ENCODE assay signal across 9 cellular contexts in genomic region chr11:123193742-123194141, GRCh38. TPM values are rescaled to one million over a fixed set of nuclear protein-coding genes. Genes with fewer than 3 reads are reported as not detected.
DNase-seq lines count a peak whose midpoint lies in the region; ATAC-seq and TF ChIP-seq lines count a peak whose summit lies in the region.
"Had no signal": no experiment of that assay in that cellular context is flagged by ENCODE, and none has a peak within 500 bp of the region (broad histone marks: within the 10 kb centered on the region; RNA-seq: fewer than 3 reads in every experiment).

No MANE protein-coding gene starts in this region.

- H3K27me3 ChIP-seq in HCT116 (ENCODE audit: insufficient read depth, low read length) (peaks cover 5% of the 10 kb centered on the region; the same call in 1 of the 2 replicates), kidney epithelial cell (ENCODE audit: control insufficient read depth, insufficient read depth, low read length) (no peaks in the 10 kb centered on the region)

- H3K4me3 ChIP-seq in HCT116 (replicated peaks in 1 of 2; ENCODE audit: low read depth in 1 of 2, low read length in 2 of 2) (peak overlapping the region in 1 of 2 experiments; percentile 54; a peak in 2 of 4 replicates), kidney epithelial cell (ENCODE audit: low read depth, low read length) (peak overlapping the region; percentile 57)

- peak overlapping the region; percentile 71 for H3K4me2 ChIP-seq in HCT116 (ENCODE audit: low read length)

- H3K4me3 Mint-ChIP-seq in MCF 10A (ENCODE audit: unreplicated experiment), result peak overlapping the region; percentile 96
- peak overlapping the region; percentile 17 for H3K4me3 Mint-ChIP-seq in stimulated activated effector memory CD8-positive, alpha-beta T cell treated with anti-CD3 and anti-CD28 coated beads, Interleukin-12 subunit alpha, Interleukin-12 subunit beta, amount 100 ng/mL, for 72 hours
- H3K4me3 Mint-ChIP-seq: activated naive CD4-positive, alpha-beta T cell treated with anti-CD3 and anti-CD28 coated beads, Interleukin-2, amount 50 U/mL, for 24 hours had no signal

- DNase-seq in HCT116 (ENCODE audit: low read depth, low spot score), result no peak
- DNase-seq in MCF 10A (ENCODE audit: unreplicated experiment), result peak; percentile 38
- DNase-seq in kidney epithelial cell (ENCODE audit: low read depth), result no peak
- DNase-seq in stimulated activated effector memory CD8-positive, alpha-beta T cell treated with anti-CD3 and anti-CD28 coated beads, Interleukin-12 subunit alpha, Interleukin-12 subunit beta, amount 100 ng/mL, for 72 hours (ENCODE audit: low spot score in 2 of 2), result no peak
- DNase-seq in erythroblast (lab: John Stamatoyannopoulos, UW), result no peak
- DNase-seq in activated CD4-positive, alpha-beta T cell treated with anti-CD3 and anti-CD28 coated beads for 1 hour, result no peak
- DNase-seq in activated CD4-positive, CD25-positive, alpha-beta regulatory T cell treated with anti-CD3 and anti-CD28 coated beads, Interleukin-2, amount 50 U/mL, for 72 hours, result no peak

- H3K27ac ChIP-seq in HCT116 (ENCODE audit: low read depth, low read length), result no peak overlapping the region

- H3K27me3 Mint-ChIP-seq in MCF 10A (ENCODE audit: insufficient read depth, unreplicated experiment), result no peaks in the 10 kb centered on the region

- H3K9me3 ChIP-seq in HCT116 (ENCODE audit: control insufficient read depth in 1 of 2, insufficient read depth in 1 of 2, low read depth in 1 of 2, low read length in 2 of 2), result no peaks in the 10 kb centered on the region

- RAD21 ChIA-PET in HCT116 (lab: Charles Lee; ENCODE audit: low non-redundant PET in 1 of 2, low total read pairs in 2 of 2, uncharacterized antibody in 2 of 2, unreplicated experiment in 2 of 2), result no interaction called here

- TF ChIP-seq RAD21 in HCT116 (IDR thresholded peaks at IDR 0.05; ENCODE audit: low read depth), result no peak

- peaks cover 12% of the 10 kb centered on the region for H3K36me3 Mint-ChIP-seq in MCF 10A (ENCODE audit: insufficient read depth, unreplicated experiment)
- H3K36me3 Mint-ChIP-seq in stimulated activated effector memory CD8-positive, alpha-beta T cell treated with anti-CD3 and anti-CD28 coated beads, Interleukin-12 subunit alpha, Interleukin-12 subunit beta, amount 100 ng/mL, for 72 hours, result no peaks in the 10 kb centered on the region
- H3K36me3 Mint-ChIP-seq: activated naive CD4-positive, alpha-beta T cell treated with anti-CD3 and anti-CD28 coated beads, Interleukin-2, amount 50 U/mL, for 24 hours had no signal

- no peaks in the 10 kb centered on the region for H3K9me3 Mint-ChIP-seq in MCF 10A (ENCODE audit: unreplicated experiment)
- H3K9me3 Mint-ChIP-seq in stimulated activated effector memory CD8-positive, alpha-beta T cell treated with anti-CD3 and anti-CD28 coated beads, Interleukin-12 subunit alpha, Interleukin-12 subunit beta, amount 100 ng/mL, for 72 hours, result no peaks in the 10 kb centered on the region
- H3K9me3 Mint-ChIP-seq: activated naive CD4-positive, alpha-beta T cell treated with anti-CD3 and anti-CD28 coated beads, Interleukin-2, amount 50 U/mL, for 24 hours had no signal

- no peaks in the 10 kb centered on the region for H3K79me2 ChIP-seq in HCT116 (ENCODE audit: insufficient read depth, low read length)

- H3K4me1 Mint-ChIP-seq in MCF 10A (ENCODE audit: insufficient read depth, unreplicated experiment), result peaks cover 52% of the 10 kb centered on the region
- peaks cover 13% of the 10 kb centered on the region for H3K4me1 Mint-ChIP-seq in stimulated activated effector memory CD8-positive, alpha-beta T cell treated with anti-CD3 and anti-CD28 coated beads, Interleukin-12 subunit alpha, Interleukin-12 subunit beta, amount 100 ng/mL, for 72 hours

- H3K4me1 ChIP-seq in HCT116 (ENCODE audit: control insufficient read depth in 1 of 2, insufficient read depth in 2 of 2, low read length in 2 of 2), result peaks cover 0 to 28% of the 10 kb centered on the region in 2 experiments; a peak in 2 of 4 replicates

- ATAC-seq in HCT116 (no peak), HG03159 (IDR thresholded peaks at IDR 0.05; ENCODE audit: unreplicated experiment) (no peak)
- no peak for ATAC-seq in stimulated activated effector memory CD8-positive, alpha-beta T cell treated with anti-CD3 and anti-CD28 coated beads, Interleukin-12 subunit alpha, Interleukin-12 subunit beta, amount 100 ng/mL, for 72 hours

- TF ChIP-seq CTCF in HCT116 (IDR thresholded peaks at IDR 0.05 in 2 of 3, conservative IDR thresholded peaks at IDR 0.05 in 1 of 3; ENCODE audit: borderline replicate concordance in 1 of 3, insufficient read depth in 1 of 3, low read depth in 2 of 3, low read length in 2 of 3), result no peak
- no peak for TF ChIP-seq CTCF in MCF 10A (IDR thresholded peaks at IDR 0.05; ENCODE audit: unreplicated experiment)
- TF ChIP-seq CTCF in kidney epithelial cell (IDR thresholded peaks at IDR 0.05; ENCODE audit: insufficient read depth, low read length, poor library complexity, severe bottlenecking), result no peak

- H2AFZ ChIP-seq in HCT116 (ENCODE audit: low read depth, low read length, poor library complexity, severe bottlenecking), result no peak overlapping the region

- intact Hi-C loops in HCT116 (cut with micrococcal nuclease) (no loop called here), MCF 10A (cut with micrococcal nuclease) (loop anchor here (2.0 kb wide), 3 partner anchors 53 to 83 kb away; no protein-coding TSS in a partner anchor)

- no peak for TF ChIP-seq POLR2A in HCT116 (IDR thresholded peaks at IDR 0.05; ENCODE audit: borderline replicate concordance, extremely low read depth, insufficient read depth, insufficient read length)
- TF ChIP-seq POLR2A in erythroblast (IDR thresholded peaks at IDR 0.05; ENCODE audit: low read length), result no peak

- H3K36me3 ChIP-seq in HCT116 (ENCODE audit: control insufficient read depth in 1 of 2, insufficient read depth in 2 of 2, low read length in 2 of 2) (no peaks in the 10 kb centered on the region), kidney epithelial cell (ENCODE audit: control insufficient read depth, insufficient read depth, low read length) (no peaks in the 10 kb centered on the region)

- peak overlapping the region; percentile 53; the same call in 1 of the 2 replicates for H3K9ac ChIP-seq in HCT116 (ENCODE audit: low read length)

- CTCF ChIA-PET in HCT116 (lab: Charles Lee) (no interaction called here), MCF 10A (lab: Yijun Ruan, JAX) (interaction anchor here (0.6 to 2.5 kb wide), 4 partner anchors 20 to 91 kb away, joined by 3 to 16 read pairs (median 4); no protein-coding TSS in a partner anchor)

- no peaks in the 10 kb centered on the region for H4K20me1 ChIP-seq in HCT116 (ENCODE audit: insufficient read depth)

- H3K9me2 ChIP-seq in HCT116 (ENCODE audit: insufficient read depth), result no peaks in the 10 kb centered on the region

- POLR2A ChIA-PET in HCT116 (lab: Charles Lee) (no interaction called here), MCF 10A (lab: Yijun Ruan, JAX) (interaction anchor here (0.6 to 2.8 kb wide), 7 partner anchors 9 to 1096 kb away, joined by 3 to 15 read pairs (median 5); no protein-coding TSS in a partner anchor)

- BruUV-seq in HCT116 (replicated peaks; lab: Mats Ljungman, UMichigan) (no TSS peak), MCF 10A (replicated peaks; lab: Mats Ljungman, UMichigan) (no TSS peak)

- H3K27ac Mint-ChIP-seq in MCF 10A (ENCODE audit: low read depth, unreplicated experiment), result peak overlapping the region; percentile 93
- no peak overlapping the region for H3K27ac Mint-ChIP-seq in stimulated activated effector memory CD8-positive, alpha-beta T cell treated with anti-CD3 and anti-CD28 coated beads, Interleukin-12 subunit alpha, Interleukin-12 subunit beta, amount 100 ng/mL, for 72 hours
- H3K27ac Mint-ChIP-seq: activated naive CD4-positive, alpha-beta T cell treated with anti-CD3 and anti-CD28 coated beads, Interleukin-2, amount 50 U/mL, for 24 hours had no signal

TF ChIP-seq in HCT116, 20 proteins besides CTCF, POLR2A, EP300 and RAD21 (continues in another document):
- TF ChIP-seq ZNF274 (IDR thresholded peaks at IDR 0.05; ENCODE audit: low read depth, low read length), result no peak
- TF ChIP-seq, protein P1, sequence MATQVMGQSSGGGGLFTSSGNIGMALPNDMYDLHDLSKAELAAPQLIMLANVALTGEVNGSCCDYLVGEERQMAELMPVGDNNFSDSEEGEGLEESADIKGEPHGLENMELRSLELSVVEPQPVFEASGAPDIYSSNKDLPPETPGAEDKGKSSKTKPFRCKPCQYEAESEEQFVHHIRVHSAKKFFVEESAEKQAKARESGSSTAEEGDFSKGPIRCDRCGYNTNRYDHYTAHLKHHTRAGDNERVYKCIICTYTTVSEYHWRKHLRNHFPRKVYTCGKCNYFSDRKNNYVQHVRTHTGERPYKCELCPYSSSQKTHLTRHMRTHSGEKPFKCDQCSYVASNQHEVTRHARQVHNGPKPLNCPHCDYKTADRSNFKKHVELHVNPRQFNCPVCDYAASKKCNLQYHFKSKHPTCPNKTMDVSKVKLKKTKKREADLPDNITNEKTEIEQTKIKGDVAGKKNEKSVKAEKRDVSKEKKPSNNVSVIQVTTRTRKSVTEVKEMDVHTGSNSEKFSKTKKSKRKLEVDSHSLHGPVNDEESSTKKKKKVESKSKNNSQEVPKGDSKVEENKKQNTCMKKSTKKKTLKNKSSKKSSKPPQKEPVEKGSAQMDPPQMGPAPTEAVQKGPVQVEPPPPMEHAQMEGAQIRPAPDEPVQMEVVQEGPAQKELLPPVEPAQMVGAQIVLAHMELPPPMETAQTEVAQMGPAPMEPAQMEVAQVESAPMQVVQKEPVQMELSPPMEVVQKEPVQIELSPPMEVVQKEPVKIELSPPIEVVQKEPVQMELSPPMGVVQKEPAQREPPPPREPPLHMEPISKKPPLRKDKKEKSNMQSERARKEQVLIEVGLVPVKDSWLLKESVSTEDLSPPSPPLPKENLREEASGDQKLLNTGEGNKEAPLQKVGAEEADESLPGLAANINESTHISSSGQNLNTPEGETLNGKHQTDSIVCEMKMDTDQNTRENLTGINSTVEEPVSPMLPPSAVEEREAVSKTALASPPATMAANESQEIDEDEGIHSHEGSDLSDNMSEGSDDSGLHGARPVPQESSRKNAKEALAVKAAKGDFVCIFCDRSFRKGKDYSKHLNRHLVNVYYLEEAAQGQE (IDR thresholded peaks at IDR 0.05; ENCODE audit: low read depth), result no peak

RNA-seq across cellular contexts. Expression of gene CLMP, which starts 1.3 kb away (rescaled TPM):
- total RNA-seq in HCT116 (2021; ENCODE audit: unreplicated experiment), result 3.2 TPM
- polyA plus RNA-seq in HCT116 (2012), result 0.51 and 0.90 TPM in 2 replicates
- total RNA-seq in MCF 10A (2022), result 86.1 and 91.9 TPM in 2 replicates
- 2.9 and 6.4 TPM in 2 replicates for total RNA-seq in kidney epithelial cell

Comparison
In these comparisons a context has a peak if more than half of its experiments do, and no peak if none do; other contexts are left out.
1. RNA of gene CLMP, which starts 1.3 kb away (total RNA-seq): 86.1 to 91.9 TPM in MCF 10A; 2.9 to 6.4 TPM in kidney epithelial cell and 3.2 TPM in HCT116 (single experiment); every median in the first group is over 10 times any median in the second.